Comparison of ENCODE assay signal across 25 cellular contexts in the genomic region with DNA sequence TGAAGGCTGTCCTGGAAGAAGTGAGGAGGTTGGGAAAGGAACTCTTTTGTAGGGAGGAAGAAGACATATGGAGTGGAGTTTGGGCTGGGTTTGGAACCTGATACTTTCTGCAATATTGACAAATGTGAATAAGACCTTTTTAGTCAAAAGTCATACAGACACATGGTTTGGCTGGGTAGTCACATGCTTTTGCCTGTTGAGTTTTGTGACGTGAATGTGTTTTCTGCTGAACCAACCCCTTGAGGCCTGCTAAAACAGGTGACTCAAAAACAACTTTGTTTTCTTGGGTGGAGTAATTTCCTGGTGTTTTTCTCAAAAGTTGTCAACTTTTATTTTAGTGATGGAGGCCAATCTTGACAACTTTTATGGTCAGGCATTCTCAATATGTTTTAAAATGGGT. TPM values are rescaled to one million over a fixed set of nuclear protein-coding genes. Genes with fewer than 3 reads are reported as not detected.
DNase-seq lines count a peak whose midpoint lies in the region; ATAC-seq and TF ChIP-seq lines count a peak whose summit lies in the region.
"Had no signal": no experiment of that assay in that cellular context is flagged by ENCODE, and none has a peak within 500 bp of the region (broad histone marks: within the 10 kb centered on the region; RNA-seq: fewer than 3 reads in every experiment).

No MANE protein-coding gene starts in this region.

- H3K27ac ChIP-seq in CD4-positive, alpha-beta T cell (ENCODE audit: low read depth, low read length) = no peak overlapping the region
- H3K27ac ChIP-seq: GM23248, SJCRH30 had no signal

- no peak for TF ChIP-seq CTCF in CD4-positive, alpha-beta T cell (IDR thresholded peaks at IDR 0.05)

- H3K9me3 Mint-ChIP-seq in CD4-positive, alpha-beta T cell = no peaks in the 10 kb centered on the region

- H3K36me3 Mint-ChIP-seq in CD4-positive, alpha-beta T cell (ENCODE audit: low read depth) = peaks cover 4% of the 10 kb centered on the region
- peaks cover 5% of the 10 kb centered on the region for H3K36me3 Mint-ChIP-seq in T-helper 17 cell (ENCODE audit: low read depth)

- POLR2A ChIA-PET in CD4-positive, alpha-beta T cell (lab: Charles Lee) = no interaction called here

- no peak overlapping the region for H3K4me3 Mint-ChIP-seq in CD4-positive, alpha-beta T cell
- no peak overlapping the region for H3K4me3 Mint-ChIP-seq in T-helper 17 cell

- H3K4me1 Mint-ChIP-seq in CD4-positive, alpha-beta T cell (ENCODE audit: low read depth) = peaks cover 12% of the 10 kb centered on the region
- peaks cover 8% of the 10 kb centered on the region for H3K4me1 Mint-ChIP-seq in T-helper 17 cell

- no peaks in the 10 kb centered on the region for H3K27me3 Mint-ChIP-seq in CD4-positive, alpha-beta T cell
- H3K27me3 Mint-ChIP-seq in T-helper 17 cell = peaks cover 6% of the 10 kb centered on the region

- CTCF ChIA-PET in CD4-positive, alpha-beta T cell (lab: Charles Lee) = no interaction called here

- no peaks in the 10 kb centered on the region for H3K27me3 ChIP-seq in CD4-positive, alpha-beta T cell (ENCODE audit: control insufficient read depth, insufficient read depth, low read length)
- H3K27me3 ChIP-seq: MG63, SJCRH30 had no signal

- peak; percentile 55 for ATAC-seq in CD4-positive, alpha-beta T cell (ENCODE audit: poor library complexity)
- peak; percentile 61 for ATAC-seq in T-helper 17 cell
- no peak for ATAC-seq in HG02798 (IDR thresholded peaks at IDR 0.05; ENCODE audit: poor library complexity, unreplicated experiment)
- ATAC-seq: PC-3, Right ventricle myocardium inferior had no signal

- no peak for DNase-seq in CD4-positive, alpha-beta T cell
- DNase-seq in GM03348 (ENCODE audit: low spot score) (peak; percentile 0), T-helper 17 cell (no peak), amniotic stem cell (lab: John Stamatoyannopoulos, UW) (no peak), NOMO-1 treated with dmso at 0.1 percent for 144 hours (lab: John Stamatoyannopoulos, UW; ENCODE audit: unreplicated experiment) (no peak)
- peak; percentile 14 for DNase-seq in central memory CD4-positive, alpha-beta T cell
- DNase-seq: C1 segment of cervical spinal cord, Calu3, DMS79 treated with DMSO at 0.1 percent for 48 hours, GF-D8, GM23248, H7, KG1, MG63, NCI-H1105 treated with DMSO at 0.1 percent for 48 hours, NCI-H146, NCI-H1930, NCI-H2107, NCI-H524, NCI-H748 treated with DMSO at 0.1 percent for 48 hours, PC-3, SJCRH30 had no signal

- intact Hi-C loops in CD4-positive, alpha-beta T cell (cut with DNase I, micrococcal nuclease) = no loop called here

- H3K27ac Mint-ChIP-seq in CD4-positive, alpha-beta T cell = peak overlapping the region; percentile 61
- H3K27ac Mint-ChIP-seq in T-helper 17 cell = no peak overlapping the region

- peaks cover 3% of the 10 kb centered on the region for H3K9me3 ChIP-seq in CD4-positive, alpha-beta T cell (ENCODE audit: control insufficient read depth, low read length)
- no peaks in the 10 kb centered on the region for H3K9me3 ChIP-seq in T-helper 17 cell (ENCODE audit: control insufficient read depth, low read length, poor library complexity, severe bottlenecking)
- H3K9me3 ChIP-seq: MG63, SJCRH30 had no signal

RNA-seq across cellular contexts. Expression of gene CCR4, which starts 39.4 kb away (rescaled TPM):
- total RNA-seq in CD4-positive, alpha-beta T cell = 10 to 100 TPM; 76.2 to 80.1 TPM
- total RNA-seq in T-helper 17 cell = 100 to 1,000 TPM; 117 to 149 TPM
- total RNA-seq: A673, Calu3, GM23248, H7, SJCRH30 had no signal

Comparison
In these comparisons a context has a peak if more than half of its experiments do, and no peak if none do; other contexts are left out.
1. DNase-seq: peak in GM03348 (single experiment) and central memory CD4-positive, alpha-beta T cell (single experiment); none in CD4-positive, alpha-beta T cell (0 of 10), T-helper 17 cell (0 of 3), amniotic stem cell (single experiment) and NOMO-1 treated with dmso at 0.1 percent for 144 hours (single experiment).